1 cellular context compared by ENCODE assay signal in the genomic region with DNA sequence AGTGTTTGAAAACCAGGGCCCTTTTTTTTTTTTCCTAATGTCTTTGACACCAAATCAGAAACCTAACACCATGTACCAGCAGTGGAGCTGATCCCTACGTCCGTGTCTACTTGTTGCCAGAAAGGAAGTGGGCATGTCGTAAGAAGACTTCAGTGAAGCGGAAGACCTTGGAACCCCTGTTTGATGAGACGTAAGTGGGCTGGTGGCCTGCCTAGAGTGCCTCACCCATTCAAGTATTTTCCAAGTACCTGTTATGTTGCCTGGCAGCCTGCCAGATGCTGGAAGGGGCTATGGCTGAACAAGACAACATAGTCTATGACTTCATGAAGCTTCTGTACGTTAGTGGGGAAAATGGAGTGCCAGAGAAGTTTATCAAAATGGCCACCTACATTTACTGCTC.
TF ChIP-seq lines count a peak whose summit lies in the region.

No MANE protein-coding gene starts in this region.

TF ChIP-seq in K562, 482 proteins besides CTCF, POLR2A, EP300 and RAD21 (continued from another document):
- TF ChIP-seq, protein P1, sequence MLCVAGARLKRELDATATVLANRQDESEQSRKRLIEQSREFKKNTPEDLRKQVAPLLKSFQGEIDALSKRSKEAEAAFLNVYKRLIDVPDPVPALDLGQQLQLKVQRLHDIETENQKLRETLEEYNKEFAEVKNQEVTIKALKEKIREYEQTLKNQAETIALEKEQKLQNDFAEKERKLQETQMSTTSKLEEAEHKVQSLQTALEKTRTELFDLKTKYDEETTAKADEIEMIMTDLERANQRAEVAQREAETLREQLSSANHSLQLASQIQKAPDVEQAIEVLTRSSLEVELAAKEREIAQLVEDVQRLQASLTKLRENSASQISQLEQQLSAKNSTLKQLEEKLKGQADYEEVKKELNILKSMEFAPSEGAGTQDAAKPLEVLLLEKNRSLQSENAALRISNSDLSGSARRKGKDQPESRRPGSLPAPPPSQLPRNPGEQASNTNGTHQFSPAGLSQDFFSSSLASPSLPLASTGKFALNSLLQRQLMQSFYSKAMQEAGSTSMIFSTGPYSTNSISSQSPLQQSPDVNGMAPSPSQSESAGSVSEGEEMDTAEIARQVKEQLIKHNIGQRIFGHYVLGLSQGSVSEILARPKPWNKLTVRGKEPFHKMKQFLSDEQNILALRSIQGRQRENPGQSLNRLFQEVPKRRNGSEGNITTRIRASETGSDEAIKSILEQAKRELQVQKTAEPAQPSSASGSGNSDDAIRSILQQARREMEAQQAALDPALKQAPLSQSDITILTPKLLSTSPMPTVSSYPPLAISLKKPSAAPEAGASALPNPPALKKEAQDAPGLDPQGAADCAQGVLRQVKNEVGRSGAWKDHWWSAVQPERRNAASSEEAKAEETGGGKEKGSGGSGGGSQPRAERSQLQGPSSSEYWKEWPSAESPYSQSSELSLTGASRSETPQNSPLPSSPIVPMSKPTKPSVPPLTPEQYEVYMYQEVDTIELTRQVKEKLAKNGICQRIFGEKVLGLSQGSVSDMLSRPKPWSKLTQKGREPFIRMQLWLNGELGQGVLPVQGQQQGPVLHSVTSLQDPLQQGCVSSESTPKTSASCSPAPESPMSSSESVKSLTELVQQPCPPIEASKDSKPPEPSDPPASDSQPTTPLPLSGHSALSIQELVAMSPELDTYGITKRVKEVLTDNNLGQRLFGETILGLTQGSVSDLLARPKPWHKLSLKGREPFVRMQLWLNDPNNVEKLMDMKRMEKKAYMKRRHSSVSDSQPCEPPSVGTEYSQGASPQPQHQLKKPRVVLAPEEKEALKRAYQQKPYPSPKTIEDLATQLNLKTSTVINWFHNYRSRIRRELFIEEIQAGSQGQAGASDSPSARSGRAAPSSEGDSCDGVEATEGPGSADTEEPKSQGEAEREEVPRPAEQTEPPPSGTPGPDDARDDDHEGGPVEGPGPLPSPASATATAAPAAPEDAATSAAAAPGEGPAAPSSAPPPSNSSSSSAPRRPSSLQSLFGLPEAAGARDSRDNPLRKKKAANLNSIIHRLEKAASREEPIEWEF (CRISPR knock-in tag; IDR thresholded peaks at IDR 0.05): no peak
